ENCODE assay signal across 28 cellular contexts in the genomic region with DNA sequence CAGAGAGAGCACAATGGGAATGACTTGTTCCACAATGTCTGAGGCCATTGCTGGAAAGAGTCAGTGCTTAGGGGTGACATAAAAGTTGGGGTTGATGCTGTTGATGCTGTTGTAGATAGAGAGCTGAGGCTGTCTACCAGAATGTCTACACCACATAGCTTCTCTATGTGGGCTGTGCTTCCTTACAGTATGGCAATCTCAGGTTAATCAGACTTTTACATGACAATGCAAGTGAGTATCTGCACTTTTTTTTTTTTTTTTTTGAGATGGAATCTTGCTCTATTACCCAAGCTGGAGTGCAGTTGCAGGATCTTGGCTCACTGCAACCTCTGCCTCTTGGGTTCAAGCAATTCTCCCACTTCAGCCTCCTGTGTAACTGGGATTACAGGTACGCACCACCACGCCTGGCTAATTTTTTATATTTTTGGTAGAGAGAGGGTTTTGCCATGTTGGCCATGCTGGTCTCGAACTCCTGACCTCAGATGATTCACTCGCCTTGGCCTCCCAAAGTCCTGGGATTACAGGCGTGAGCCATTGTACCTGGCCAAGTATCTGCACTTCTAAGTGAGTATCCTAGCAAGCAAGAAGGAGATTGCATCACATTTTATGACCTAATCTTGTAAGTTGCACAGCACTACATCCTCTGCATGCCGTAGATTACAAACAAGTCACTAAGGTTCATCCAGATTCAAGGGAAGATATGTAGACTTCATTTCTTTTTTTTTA. TPM values are rescaled to one million over a fixed set of nuclear protein-coding genes. Genes with fewer than 3 reads are reported as not detected.
A peak's percentile ranks its signal among the peaks of the same experiment; 100 is the strongest.
DNase-seq lines count a peak whose midpoint lies in the region; ATAC-seq, FAIRE-seq and TF ChIP-seq lines count a peak whose summit lies in the region.
"Had no signal": no experiment of that assay in that cellular context is flagged by ENCODE, and none has a peak within 500 bp of the region (broad histone marks: within the 10 kb centered on the region; RNA-seq: fewer than 3 reads in every experiment).

No MANE protein-coding gene starts in this region.

- intact Hi-C loops in HepG2 (cut with micrococcal nuclease; ENCODE audit: unreplicated experiment) (no loop called here), right lobe of liver (cut with DNase I) (no loop called here), upper lobe of right lung (cut with DNase I) (no loop called here)

- ATAC-seq in HepG2, result no peak
- ATAC-seq in right lobe of liver, result no peak
- peak; percentile 62 for ATAC-seq in upper lobe of right lung
- ATAC-seq: A549; activated naive CD4-positive, alpha-beta T cell treated with anti-CD3 and anti-CD28 coated beads, Interleukin-2, amount 50 U/mL, for 72 hours; SK-N-SH treated with all-trans-retinoic acid at 6 μM for 48 hours; stimulated activated naive CD8-positive, alpha-beta T cell treated with anti-CD3 and anti-CD28 coated beads, Interleukin-15, Interleukin-2, amounts not matched to agents 100 U/mL and 50 U/mL, for 24 hours had no signal

- TF ChIP-seq EP300 in HepG2 (IDR thresholded peaks at IDR 0.05; ENCODE audit: low read depth in 2 of 2, low read length in 2 of 2), result no peak
- no peak for TF ChIP-seq EP300 in HepG2 (CRISPR knock-in tag; IDR thresholded peaks at IDR 0.05; ENCODE audit: borderline replicate concordance)

- no TSS peak for BruUV-seq in HepG2 (replicated peaks; lab: Mats Ljungman, UMichigan)

- H3K79me2 ChIP-seq in HepG2 (ENCODE audit: insufficient read depth, low read length), result no peaks in the 10 kb centered on the region

- H3K9ac ChIP-seq in HepG2 (ENCODE audit: insufficient read depth, low read depth, low read length), result no peak overlapping the region

- TF ChIP-seq POLR2A in HepG2 (IDR thresholded peaks at IDR 0.05; ENCODE audit: insufficient read depth in 1 of 2, low read depth in 2 of 2, low read length in 2 of 2), result no peak
- no peak for TF ChIP-seq POLR2A in right lobe of liver (IDR thresholded peaks at IDR 0.05)

- H3K4me1 ChIP-seq in HepG2 (ENCODE audit: insufficient read depth, low read length) (peaks cover 3% of the 10 kb centered on the region; the same call in 1 of the 2 replicates), right lobe of liver (peaks cover 0 to 8% (median 0%) of the 10 kb centered on the region in 4 donors), upper lobe of right lung (no peaks in the 10 kb centered on the region)
- H3K4me1 ChIP-seq: A549 had no signal

- FAIRE-seq in HepG2 (lab: Jason Lieb, UNC), result no peak
- FAIRE-seq: A549, astrocyte had no signal

- H3K27ac ChIP-seq in HepG2 (ENCODE audit: extremely low read length, insufficient read depth, low read length), result no peak overlapping the region
- no peak overlapping the region for H3K27ac ChIP-seq in right lobe of liver
- no peak overlapping the region for H3K27ac ChIP-seq in upper lobe of right lung
- H3K27ac ChIP-seq: A549, thyroid gland had no signal

- no peak for TF ChIP-seq RAD21 in HepG2 (CRISPR knock-in tag; IDR thresholded peaks at IDR 0.05)

- no peak overlapping the region for H3K4me2 ChIP-seq in HepG2 (ENCODE audit: low read depth, low read length)
- H3K4me2 ChIP-seq: A549 had no signal

- in situ Hi-C loops in HepG2 (cut with HindIII; ENCODE audit: extremely low pct_ligation_motif_present, low pct_unique_long_range_greater_than_20kb), result no loop called here

- no peaks in the 10 kb centered on the region for H4K20me1 ChIP-seq in HepG2 (ENCODE audit: insufficient read depth, low read length)

- WGBS in HepG2 (ENCODE audit: low lambda C conversion rate), result 40% methylated on average over 6 of the region's 6 CpGs
- 85% methylated on average over 6 of the region's 6 CpGs for WGBS in right lobe of liver (ENCODE audit: insufficient coverage, low coverage, low lambda C conversion rate, missing lambda C conversion rate)

- H3K9me3 ChIP-seq in HepG2 (ENCODE audit: low read length) (no peaks in the 10 kb centered on the region), right lobe of liver (no peaks in the 10 kb centered on the region), upper lobe of right lung (no peaks in the 10 kb centered on the region)
- H3K9me3 ChIP-seq: A549, thyroid gland had no signal

- H2AFZ ChIP-seq in HepG2 (ENCODE audit: low read length), result no peak overlapping the region

- peaks cover 0 to 4% of the 10 kb centered on the region in 2 experiments; a peak in 1 of 5 replicates for H3K27me3 ChIP-seq in HepG2 (ENCODE audit: control insufficient read depth in 1 of 2, insufficient read depth in 2 of 2, low read length in 2 of 2)
- no peaks in the 10 kb centered on the region for H3K27me3 ChIP-seq in right lobe of liver
- no peaks in the 10 kb centered on the region for H3K27me3 ChIP-seq in upper lobe of right lung
- H3K27me3 ChIP-seq: thyroid gland had no signal

- CTCF ChIA-PET in HepG2 (lab: Yijun Ruan, JAX; ENCODE audit: low intra/inter-chr PET ratio, low total read pairs), result no interaction called here

- TF ChIP-seq CTCF in HepG2 (CRISPR knock-in tag; IDR thresholded peaks at IDR 0.05), result no peak
- TF ChIP-seq CTCF in right lobe of liver (IDR thresholded peaks at IDR 0.05), result no peak
- no peak for TF ChIP-seq CTCF in fibroblast of mammary gland (conservative IDR thresholded peaks at IDR 0.05; ENCODE audit: control insufficient read depth, insufficient read depth, low read depth, low read length)
- TF ChIP-seq CTCF in upper lobe of right lung (IDR thresholded peaks at IDR 0.05), result no peak

- H3K36me3 ChIP-seq in HepG2 (replicated peaks in 1 of 2; ENCODE audit: control insufficient read depth in 1 of 2, insufficient read depth in 2 of 2, low read length in 2 of 2), result no peaks in the 10 kb centered on the region
- no peaks in the 10 kb centered on the region for H3K36me3 ChIP-seq in right lobe of liver
- H3K36me3 ChIP-seq in upper lobe of right lung, result no peaks in the 10 kb centered on the region
- H3K36me3 ChIP-seq: thyroid gland had no signal

- DNase-seq in HepG2 (ENCODE audit: low spot score) (no peak), right lobe of liver (no peak), SKM-1 treated with dmso at 0.1 percent for 144 hours (lab: John Stamatoyannopoulos, UW; ENCODE audit: unreplicated experiment) (peak; percentile 32), fibroblast of mammary gland (ENCODE audit: low read depth) (peak; percentile 17), upper lobe of right lung (no peak), GDM1 (lab: John Stamatoyannopoulos, UW) (no peak), NCI-H446 (lab: John Stamatoyannopoulos, UW) (no peak), NCI-H2227 (lab: John Stamatoyannopoulos, UW; ENCODE audit: unreplicated experiment) (no peak)
- DNase-seq: activated CD4-positive, alpha-beta T cell treated with anti-CD3 and anti-CD28 coated beads for 4 hours; activated T-cell treated with anti-CD3 and anti-CD28 coated beads for 4 hours; CD8-positive, alpha-beta memory T cell; central memory CD4-positive, alpha-beta T cell; endodermal cell; hypothalamus; immature natural killer cell; naive B cell; NCI-H1105; NCI-H1930; NCI-H774; occipital lobe; stimulated activated naive CD8-positive, alpha-beta T cell treated with anti-CD3 and anti-CD28 coated beads, Interleukin-15, Interleukin-2, amounts not matched to agents 100 U/mL and 50 U/mL, for 24 hours; thyroid gland had no signal

- H3K4me3 ChIP-seq in HepG2 (replicated peaks in 1 of 3; ENCODE audit: insufficient read depth in 1 of 3, low read depth in 2 of 3, low read length in 3 of 3) (no peak overlapping the region), right lobe of liver (no peak overlapping the region), fibroblast of mammary gland (ENCODE audit: control insufficient read depth, low read depth, low read length) (no peak overlapping the region), upper lobe of right lung (no peak overlapping the region)
- H3K4me3 ChIP-seq: A549, thyroid gland had no signal

- POLR2A ChIA-PET in HepG2 (lab: Yijun Ruan, JAX), result no interaction called here

RNA-seq across cellular contexts. Expression of gene DLEC1, which starts 28.7 kb away (rescaled TPM):
- total RNA-seq in HepG2 (2016; rRNA removed; fragmentation: Illumina TruSeq; extraction: Trizol), result not detected in 2 replicates
- not detected in 2 replicates for total RNA-seq in HepG2 (2016; cell fraction: cytosol; rRNA removed; fragmentation: Illumina TruSeq; extraction: Trizol; ENCODE audit: low read depth)
- not detected in 2 replicates for total RNA-seq in HepG2 (2016; cell fraction: insoluble cytoplasmic fraction; rRNA removed; fragmentation: Illumina TruSeq; extraction: Trizol)
- total RNA-seq in HepG2 (2016; cell fraction: membrane; rRNA removed; fragmentation: Illumina TruSeq; extraction: Trizol), result not detected in 2 replicates
- not detected in 2 replicates for total RNA-seq in HepG2 (2016; cell fraction: nucleus; rRNA removed; fragmentation: Illumina TruSeq; extraction: Trizol)
- polyA plus RNA-seq in HepG2 (2011; rRNA removed), result 0.09 and 0.13 TPM in 2 replicates
- 0.01 TPM in 1 of 2 replicates, not detected in the other for polyA plus RNA-seq in HepG2 (2011; cell fraction: cytosol; rRNA removed)
- polyA plus RNA-seq in HepG2 (2011; cell fraction: nucleus; rRNA removed), result 0.56 and 0.99 TPM in 2 replicates
- polyA plus RNA-seq in HepG2 (2012), result 0.47 and 0.54 TPM in 2 replicates
- not detected in 2 replicates for polyA plus RNA-seq in HepG2 (2016; cell fraction: cytosol; fragmentation: Illumina TruSeq; extraction: Trizol; ENCODE audit: low read depth)
- not detected in 2 replicates for polyA plus RNA-seq in HepG2 (2016; cell fraction: insoluble cytoplasmic fraction; fragmentation: Illumina TruSeq; extraction: Trizol; ENCODE audit: low read depth)
- polyA plus RNA-seq in HepG2 (2016; cell fraction: membrane; fragmentation: Illumina TruSeq; extraction: Trizol; ENCODE audit: low read depth), result not detected in 2 replicates
- polyA plus RNA-seq in HepG2 (2016; cell fraction: nucleus; fragmentation: Illumina TruSeq; extraction: Trizol; ENCODE audit: insufficient read depth, low read depth), result not detected in 2 replicates
- polyA minus RNA-seq in HepG2 (2011; rRNA and poly(A)+ RNA removed; ENCODE audit: low replicate concordance), result 0.40 TPM in 1 of 2 replicates, not detected in the other
- polyA minus RNA-seq in HepG2 (2011; cell fraction: cytosol; rRNA and poly(A)+ RNA removed), result not detected in 2 replicates
- 0.77 and 0.99 TPM in 2 replicates for polyA minus RNA-seq in HepG2 (2011; cell fraction: nucleus; rRNA and poly(A)+ RNA removed)
- under 1 TPM in 4 of 6 experiments, not detected in 2; 0.04 to 0.18 (median 0.15) TPM for total RNA-seq in right lobe of liver
- 2.7 TPM for total RNA-seq in upper lobe of right lung
- total RNA-seq: LHCN-M2, pulmonary artery endothelial cell had no signal

RNA-seq across cellular contexts. Expression of gene PLCD1, which starts 38.2 kb away (rescaled TPM):
- total RNA-seq in HepG2 (2016; rRNA removed; fragmentation: Illumina TruSeq; extraction: Trizol), result 10.1 and 11.4 TPM in 2 replicates
- total RNA-seq in HepG2 (2016; cell fraction: cytosol; rRNA removed; fragmentation: Illumina TruSeq; extraction: Trizol; ENCODE audit: low read depth), result 2.1 and 3.6 TPM in 2 replicates
- 9.3 and 12.3 TPM in 2 replicates for total RNA-seq in HepG2 (2016; cell fraction: insoluble cytoplasmic fraction; rRNA removed; fragmentation: Illumina TruSeq; extraction: Trizol)
- total RNA-seq in HepG2 (2016; cell fraction: membrane; rRNA removed; fragmentation: Illumina TruSeq; extraction: Trizol), result 4.6 and 5.7 TPM in 2 replicates
- 8.0 and 8.9 TPM in 2 replicates for total RNA-seq in HepG2 (2016; cell fraction: nucleus; rRNA removed; fragmentation: Illumina TruSeq; extraction: Trizol)
- 12.4 and 12.8 TPM in 2 replicates for polyA plus RNA-seq in HepG2 (2011; rRNA removed)
- polyA plus RNA-seq in HepG2 (2011; cell fraction: cytosol; rRNA removed), result 7.2 and 10.7 TPM in 2 replicates
- 30.9 and 33.2 TPM in 2 replicates for polyA plus RNA-seq in HepG2 (2011; cell fraction: nucleus; rRNA removed)
- 10.6 and 11.1 TPM in 2 replicates for polyA plus RNA-seq in HepG2 (2012)
- polyA plus RNA-seq in HepG2 (2016; cell fraction: cytosol; fragmentation: Illumina TruSeq; extraction: Trizol; ENCODE audit: low read depth), result 2.2 and 2.7 TPM in 2 replicates
- polyA plus RNA-seq in HepG2 (2016; cell fraction: insoluble cytoplasmic fraction; fragmentation: Illumina TruSeq; extraction: Trizol; ENCODE audit: low read depth), result 6.8 and 9.0 TPM in 2 replicates
- 3.9 and 5.6 TPM in 2 replicates for polyA plus RNA-seq in HepG2 (2016; cell fraction: membrane; fragmentation: Illumina TruSeq; extraction: Trizol; ENCODE audit: low read depth)
- 13.4 and 22.2 TPM in 2 replicates for polyA plus RNA-seq in HepG2 (2016; cell fraction: nucleus; fragmentation: Illumina TruSeq; extraction: Trizol; ENCODE audit: insufficient read depth, low read depth)
- 2.2 and 34.5 TPM in 2 replicates for polyA minus RNA-seq in HepG2 (2011; rRNA and poly(A)+ RNA removed; ENCODE audit: low replicate concordance)
- 11.5 and 15.0 TPM in 2 replicates for polyA minus RNA-seq in HepG2 (2011; cell fraction: cytosol; rRNA and poly(A)+ RNA removed)
- 8.4 and 11.8 TPM in 2 replicates for polyA minus RNA-seq in HepG2 (2011; cell fraction: nucleus; rRNA and poly(A)+ RNA removed)
- total RNA-seq in right lobe of liver, result 10 to 100 TPM in 1 of 6 experiments, 1 to 10 TPM in 5; 6.5 to 10.2 (median 7.7) TPM
- total RNA-seq in upper lobe of right lung, result 32.2 TPM

Comparison
In these comparisons a context has a peak if more than half of its experiments do, and no peak if none do; other contexts are left out.
1. DNase-seq: peak in SKM-1 treated with dmso at 0.1 percent for 144 hours (single experiment) and fibroblast of mammary gland (single experiment); none in HepG2 (single experiment), right lobe of liver (0 of 3), upper lobe of right lung (single experiment), GDM1 (single experiment), NCI-H446 (0 of 2) and NCI-H2227 (single experiment).